Comparison of ENCODE assay signal across 24 cellular contexts in genomic region chr22:46244771-46245170, GRCh38. TPM values are rescaled to one million over a fixed set of nuclear protein-coding genes. Genes with fewer than 3 reads are reported as not detected.
DNase-seq lines count a peak whose midpoint lies in the region; ATAC-seq, FAIRE-seq and TF ChIP-seq lines count a peak whose summit lies in the region.
"Had no signal": no experiment of that assay in that cellular context is flagged by ENCODE, and none has a peak within 500 bp of the region (broad histone marks: within the 10 kb centered on the region; RNA-seq: fewer than 3 reads in every experiment).

No MANE protein-coding gene starts in this region.

- no peak overlapping the region for H2AFZ ChIP-seq in HepG2 (ENCODE audit: low read length)

- POLR2A ChIA-PET in RWPE1 (lab: Yijun Ruan, JAX; ENCODE audit: low non-redundant PET) (no interaction called here), HepG2 (lab: Yijun Ruan, JAX) (interaction anchor here (1.3 kb wide), 1 partner anchor 23 kb away, joined by 5 read pairs; the partner anchor contains the start of gene TTC38)

- DNase-seq in left ventricle myocardium inferior (no peak), left cardiac atrium (no peak), RWPE1 (ENCODE audit: low spot score) (no peak), HepG2 (ENCODE audit: low spot score) (no peak), substantia nigra (lab: John Stamatoyannopoulos, UW) (no peak)
- DNase-seq in stimulated activated naive CD8-positive, alpha-beta T cell treated with anti-CD3 and anti-CD28 coated beads, Interleukin-15, amount 100 ng/mL, for 72 hours: no peak
- DNase-seq: CD4-positive, alpha-beta memory T cell; NCI-H1092; NCI-H1417 treated with DMSO at 0.1 percent for 48 hours; NCI-H1694 treated with DMSO at 0.1 percent for 48 hours; NCI-H2227 treated with DMSO at 0.1 percent for 48 hours; NCI-H510A; NCI-H69; OCI-M1; Peyer's patch had no signal

- H3K9me3 ChIP-seq in left ventricle myocardium inferior (replicated peaks) (no peaks in the 10 kb centered on the region), HepG2 (ENCODE audit: low read length) (no peaks in the 10 kb centered on the region)
- H3K9me3 ChIP-seq: Peyer's patch, SJCRH30 had no signal

- no peaks in the 10 kb centered on the region for H4K20me1 ChIP-seq in HepG2 (ENCODE audit: insufficient read depth, low read length)

- H3K27me3 Mint-ChIP-seq in stimulated activated naive CD8-positive, alpha-beta T cell treated with anti-CD3 and anti-CD28 coated beads, Interleukin-15, amount 100 ng/mL, for 72 hours: no peaks in the 10 kb centered on the region
- H3K27me3 Mint-ChIP-seq: CD4-positive, alpha-beta memory T cell had no signal

- BruUV-seq in HepG2 (replicated peaks; lab: Mats Ljungman, UMichigan): no TSS peak

- H3K9me3 Mint-ChIP-seq in stimulated activated naive CD8-positive, alpha-beta T cell treated with anti-CD3 and anti-CD28 coated beads, Interleukin-15, amount 100 ng/mL, for 72 hours: no peaks in the 10 kb centered on the region
- H3K9me3 Mint-ChIP-seq: CD4-positive, alpha-beta memory T cell had no signal

- in situ Hi-C loops in HepG2 (cut with HindIII; ENCODE audit: extremely low pct_ligation_motif_present, low pct_unique_long_range_greater_than_20kb): no loop called here

- H3K27me3 ChIP-seq in left ventricle myocardium inferior (ENCODE audit: low read depth): no peaks in the 10 kb centered on the region
- H3K27me3 ChIP-seq in HepG2 (ENCODE audit: control insufficient read depth in 1 of 2, insufficient read depth in 2 of 2, low read length in 2 of 2): no peaks in the 10 kb centered on the region
- H3K27me3 ChIP-seq: Peyer's patch, SJCRH30 had no signal

- H3K4me1 Mint-ChIP-seq in stimulated activated naive CD8-positive, alpha-beta T cell treated with anti-CD3 and anti-CD28 coated beads, Interleukin-15, amount 100 ng/mL, for 72 hours: peaks cover 35% of the 10 kb centered on the region

- TF ChIP-seq CTCF in left ventricle myocardium inferior (IDR thresholded peaks at IDR 0.05; ENCODE audit: borderline replicate concordance) (no peak), RWPE1 (conservative IDR thresholded peaks at IDR 0.05; ENCODE audit: low read depth) (no peak), HepG2 (CRISPR knock-in tag; IDR thresholded peaks at IDR 0.05) (no peak)

- H3K27ac ChIP-seq in left ventricle myocardium inferior (replicated peaks): peak overlapping the region; percentile 90
- H3K27ac ChIP-seq in RWPE1: peak overlapping the region; percentile 3; the same call in 1 of the 2 replicates
- no peak overlapping the region for H3K27ac ChIP-seq in HepG2 (ENCODE audit: extremely low read length, insufficient read depth, low read length)
- peak overlapping the region; percentile 69 for H3K27ac ChIP-seq in substantia nigra (ENCODE audit: low read depth, low read length, poor library complexity, severe bottlenecking)
- H3K27ac ChIP-seq: HL-60, Peyer's patch had no signal

- no peaks in the 10 kb centered on the region for H3K79me2 ChIP-seq in HepG2 (ENCODE audit: insufficient read depth, low read length)

- TF ChIP-seq POLR2A in HepG2 (IDR thresholded peaks at IDR 0.05; ENCODE audit: insufficient read depth in 1 of 2, low read depth in 2 of 2, low read length in 2 of 2): no peak

- no peak overlapping the region for H3K4me3 Mint-ChIP-seq in stimulated activated naive CD8-positive, alpha-beta T cell treated with anti-CD3 and anti-CD28 coated beads, Interleukin-15, amount 100 ng/mL, for 72 hours
- H3K4me3 Mint-ChIP-seq: CD4-positive, alpha-beta memory T cell had no signal

- 98% methylated on average over 7 of the region's 9 CpGs for WGBS in HepG2 (ENCODE audit: low lambda C conversion rate)

- no peak for FAIRE-seq in HepG2 (lab: Jason Lieb, UNC)
- FAIRE-seq: G401.6 had no signal

- H3K4me3 ChIP-seq in left ventricle myocardium inferior (peak overlapping the region; percentile 29), HepG2 (replicated peaks in 1 of 3; ENCODE audit: insufficient read depth in 1 of 3, low read depth in 2 of 3, low read length in 3 of 3) (no peak overlapping the region)
- H3K4me3 ChIP-seq: Peyer's patch, SJCRH30 had no signal

- H3K9ac ChIP-seq in HepG2 (ENCODE audit: insufficient read depth, low read depth, low read length): no peak overlapping the region

- intact Hi-C loops in left ventricle myocardium inferior (cut with micrococcal nuclease) (no loop called here), left cardiac atrium (cut with DNase I) (loop anchor here in 1 of 2 donors (10.0 kb wide), 1 partner anchor 90 kb away; the partner anchor contains the start of gene PPARA), HepG2 (cut with micrococcal nuclease; ENCODE audit: unreplicated experiment) (no loop called here)

- no peak for TF ChIP-seq RAD21 in HepG2 (CRISPR knock-in tag; IDR thresholded peaks at IDR 0.05)

- no peak for ATAC-seq in left cardiac atrium
- no peak for ATAC-seq in HepG2
- no peak for ATAC-seq in GM21717 (IDR thresholded peaks at IDR 0.05; ENCODE audit: unreplicated experiment)
- ATAC-seq in stimulated activated naive CD8-positive, alpha-beta T cell treated with anti-CD3 and anti-CD28 coated beads, Interleukin-15, amount 100 ng/mL, for 72 hours: no peak
- no peak for ATAC-seq in HG03520 (IDR thresholded peaks at IDR 0.05; ENCODE audit: unreplicated experiment)
- ATAC-seq: HCT116, SK-N-SH treated with all-trans-retinoic acid at 6 μM for 48 hours had no signal

- peaks cover 95% of the 10 kb centered on the region for H3K4me1 ChIP-seq in left ventricle myocardium inferior
- peaks cover 27% of the 10 kb centered on the region for H3K4me1 ChIP-seq in HepG2 (ENCODE audit: insufficient read depth, low read length)

- H3K36me3 ChIP-seq in left ventricle myocardium inferior (peaks cover 12% of the 10 kb centered on the region), HepG2 (replicated peaks in 1 of 2; ENCODE audit: control insufficient read depth in 1 of 2, insufficient read depth in 2 of 2, low read length in 2 of 2) (peaks cover 3% of the 10 kb centered on the region in 2 experiments; a peak in 2 of 5 replicates)

- no peak overlapping the region for H3K27ac Mint-ChIP-seq in stimulated activated naive CD8-positive, alpha-beta T cell treated with anti-CD3 and anti-CD28 coated beads, Interleukin-15, amount 100 ng/mL, for 72 hours
- H3K27ac Mint-ChIP-seq: CD4-positive, alpha-beta memory T cell had no signal

- H3K4me2 ChIP-seq in HepG2 (ENCODE audit: low read depth, low read length): no peak overlapping the region

- CTCF ChIA-PET in RWPE1 (lab: Yijun Ruan, JAX) (no interaction called here), HepG2 (lab: Yijun Ruan, JAX; ENCODE audit: low intra/inter-chr PET ratio, low total read pairs) (no interaction called here)

- no peak for TF ChIP-seq EP300 in HepG2 (IDR thresholded peaks at IDR 0.05; ENCODE audit: low read depth in 2 of 2, low read length in 2 of 2)
- TF ChIP-seq EP300 in HepG2 (CRISPR knock-in tag; IDR thresholded peaks at IDR 0.05; ENCODE audit: borderline replicate concordance): no peak

RNA-seq across cellular contexts. Expression of gene CDPF1, which starts 5.3 kb away (rescaled TPM):
- total RNA-seq in left ventricle myocardium inferior: 6.4 TPM
- total RNA-seq in left cardiac atrium: 1 to 10 TPM; 8.1 to 8.2 TPM
- 5.2 and 6.0 TPM in 2 replicates for total RNA-seq in HepG2 (2016; rRNA removed; fragmentation: Illumina TruSeq; extraction: Trizol)
- 3.1 and 4.1 TPM in 2 replicates for total RNA-seq in HepG2 (2016; cell fraction: cytosol; rRNA removed; fragmentation: Illumina TruSeq; extraction: Trizol; ENCODE audit: low read depth)
- 4.7 and 6.0 TPM in 2 replicates for total RNA-seq in HepG2 (2016; cell fraction: insoluble cytoplasmic fraction; rRNA removed; fragmentation: Illumina TruSeq; extraction: Trizol)
- 5.4 and 6.4 TPM in 2 replicates for total RNA-seq in HepG2 (2016; cell fraction: membrane; rRNA removed; fragmentation: Illumina TruSeq; extraction: Trizol)
- total RNA-seq in HepG2 (2016; cell fraction: nucleus; rRNA removed; fragmentation: Illumina TruSeq; extraction: Trizol): 2.8 and 3.8 TPM in 2 replicates
- 7.4 and 8.1 TPM in 2 replicates for polyA plus RNA-seq in HepG2 (2011; rRNA removed)
- 7.0 and 8.0 TPM in 2 replicates for polyA plus RNA-seq in HepG2 (2011; cell fraction: cytosol; rRNA removed)
- 15.6 and 19.1 TPM in 2 replicates for polyA plus RNA-seq in HepG2 (2011; cell fraction: nucleus; rRNA removed)
- 3.3 and 4.7 TPM in 2 replicates for polyA plus RNA-seq in HepG2 (2012)
- polyA plus RNA-seq in HepG2 (2016; cell fraction: cytosol; fragmentation: Illumina TruSeq; extraction: Trizol; ENCODE audit: low read depth): 2.9 and 3.7 TPM in 2 replicates
- 4.6 and 5.8 TPM in 2 replicates for polyA plus RNA-seq in HepG2 (2016; cell fraction: insoluble cytoplasmic fraction; fragmentation: Illumina TruSeq; extraction: Trizol; ENCODE audit: low read depth)
- polyA plus RNA-seq in HepG2 (2016; cell fraction: membrane; fragmentation: Illumina TruSeq; extraction: Trizol; ENCODE audit: low read depth): 5.2 and 5.7 TPM in 2 replicates
- polyA plus RNA-seq in HepG2 (2016; cell fraction: nucleus; fragmentation: Illumina TruSeq; extraction: Trizol; ENCODE audit: insufficient read depth, low read depth): 4.2 and 5.9 TPM in 2 replicates
- 3.5 and 3.6 TPM in 2 replicates for polyA minus RNA-seq in HepG2 (2011; rRNA and poly(A)+ RNA removed; ENCODE audit: low replicate concordance)
- polyA minus RNA-seq in HepG2 (2011; cell fraction: cytosol; rRNA and poly(A)+ RNA removed): 1.3 and 2.3 TPM in 2 replicates
- 1.9 and 2.2 TPM in 2 replicates for polyA minus RNA-seq in HepG2 (2011; cell fraction: nucleus; rRNA and poly(A)+ RNA removed)

RNA-seq across cellular contexts. Expression of gene PKDREJ, which starts 18.4 kb away (rescaled TPM):
- 0.08 TPM for total RNA-seq in left ventricle myocardium inferior
- under 1 TPM; 0.12 to 0.13 TPM for total RNA-seq in left cardiac atrium
- not detected in 2 replicates for total RNA-seq in HepG2 (2016; rRNA removed; fragmentation: Illumina TruSeq; extraction: Trizol)
- not detected in 2 replicates for total RNA-seq in HepG2 (2016; cell fraction: cytosol; rRNA removed; fragmentation: Illumina TruSeq; extraction: Trizol; ENCODE audit: low read depth)
- total RNA-seq in HepG2 (2016; cell fraction: insoluble cytoplasmic fraction; rRNA removed; fragmentation: Illumina TruSeq; extraction: Trizol): not detected in 2 replicates
- not detected in 2 replicates for total RNA-seq in HepG2 (2016; cell fraction: membrane; rRNA removed; fragmentation: Illumina TruSeq; extraction: Trizol)
- not detected in 2 replicates for total RNA-seq in HepG2 (2016; cell fraction: nucleus; rRNA removed; fragmentation: Illumina TruSeq; extraction: Trizol)
- polyA plus RNA-seq in HepG2 (2011; rRNA removed): 0.01 TPM in 1 of 2 replicates, not detected in the other
- polyA plus RNA-seq in HepG2 (2011; cell fraction: cytosol; rRNA removed): 0.01 TPM in 1 of 2 replicates, not detected in the other
- 0.02 TPM in 1 of 2 replicates, not detected in the other for polyA plus RNA-seq in HepG2 (2011; cell fraction: nucleus; rRNA removed)
- polyA plus RNA-seq in HepG2 (2012): 0.27 and 0.29 TPM in 2 replicates
- polyA plus RNA-seq in HepG2 (2016; cell fraction: cytosol; fragmentation: Illumina TruSeq; extraction: Trizol; ENCODE audit: low read depth): not detected in 2 replicates
- polyA plus RNA-seq in HepG2 (2016; cell fraction: insoluble cytoplasmic fraction; fragmentation: Illumina TruSeq; extraction: Trizol; ENCODE audit: low read depth): not detected in 2 replicates
- not detected in 2 replicates for polyA plus RNA-seq in HepG2 (2016; cell fraction: membrane; fragmentation: Illumina TruSeq; extraction: Trizol; ENCODE audit: low read depth)
- not detected in 2 replicates for polyA plus RNA-seq in HepG2 (2016; cell fraction: nucleus; fragmentation: Illumina TruSeq; extraction: Trizol; ENCODE audit: insufficient read depth, low read depth)
- not detected in 2 replicates for polyA minus RNA-seq in HepG2 (2011; rRNA and poly(A)+ RNA removed; ENCODE audit: low replicate concordance)
- polyA minus RNA-seq in HepG2 (2011; cell fraction: cytosol; rRNA and poly(A)+ RNA removed): not detected in 2 replicates
- not detected in 2 replicates for polyA minus RNA-seq in HepG2 (2011; cell fraction: nucleus; rRNA and poly(A)+ RNA removed)
- total RNA-seq: A172; CD4-positive, alpha-beta memory T cell; H4 had no signal
- polyA plus RNA-seq: CD4-positive, alpha-beta memory T cell had no signal

RNA-seq across cellular contexts. Expression of gene TTC38, which starts 23.0 kb away (rescaled TPM):
- 25.4 TPM for total RNA-seq in left ventricle myocardium inferior
- 10 to 100 TPM; 22.7 to 23.1 TPM for total RNA-seq in left cardiac atrium
- total RNA-seq in HepG2 (2016; rRNA removed; fragmentation: Illumina TruSeq; extraction: Trizol): 105 and 106 TPM in 2 replicates
- 14.0 and 16.3 TPM in 2 replicates for total RNA-seq in HepG2 (2016; cell fraction: cytosol; rRNA removed; fragmentation: Illumina TruSeq; extraction: Trizol; ENCODE audit: low read depth)
- 103 and 105 TPM in 2 replicates for total RNA-seq in HepG2 (2016; cell fraction: insoluble cytoplasmic fraction; rRNA removed; fragmentation: Illumina TruSeq; extraction: Trizol)
- 37.6 and 39.1 TPM in 2 replicates for total RNA-seq in HepG2 (2016; cell fraction: membrane; rRNA removed; fragmentation: Illumina TruSeq; extraction: Trizol)
- 81.8 and 89.6 TPM in 2 replicates for total RNA-seq in HepG2 (2016; cell fraction: nucleus; rRNA removed; fragmentation: Illumina TruSeq; extraction: Trizol)
- 101 and 112 TPM in 2 replicates for polyA plus RNA-seq in HepG2 (2011; rRNA removed)
- 120 and 124 TPM in 2 replicates for polyA plus RNA-seq in HepG2 (2011; cell fraction: cytosol; rRNA removed)
- 228 and 272 TPM in 2 replicates for polyA plus RNA-seq in HepG2 (2011; cell fraction: nucleus; rRNA removed)
- 67.9 and 76.1 TPM in 2 replicates for polyA plus RNA-seq in HepG2 (2012)
- polyA plus RNA-seq in HepG2 (2016; cell fraction: cytosol; fragmentation: Illumina TruSeq; extraction: Trizol; ENCODE audit: low read depth): 14.5 and 15.5 TPM in 2 replicates
- 88.5 and 106 TPM in 2 replicates for polyA plus RNA-seq in HepG2 (2016; cell fraction: insoluble cytoplasmic fraction; fragmentation: Illumina TruSeq; extraction: Trizol; ENCODE audit: low read depth)
- 24.0 and 28.8 TPM in 2 replicates for polyA plus RNA-seq in HepG2 (2016; cell fraction: membrane; fragmentation: Illumina TruSeq; extraction: Trizol; ENCODE audit: low read depth)
- polyA plus RNA-seq in HepG2 (2016; cell fraction: nucleus; fragmentation: Illumina TruSeq; extraction: Trizol; ENCODE audit: insufficient read depth, low read depth): 141 and 185 TPM in 2 replicates
- 60.8 and 197 TPM in 2 replicates for polyA minus RNA-seq in HepG2 (2011; rRNA and poly(A)+ RNA removed; ENCODE audit: low replicate concordance)
- 88.7 and 103 TPM in 2 replicates for polyA minus RNA-seq in HepG2 (2011; cell fraction: cytosol; rRNA and poly(A)+ RNA removed)
- 101 and 103 TPM in 2 replicates for polyA minus RNA-seq in HepG2 (2011; cell fraction: nucleus; rRNA and poly(A)+ RNA removed)

RNA-seq across cellular contexts. Expression of gene GTSE1, which starts 51.9 kb away (rescaled TPM):
- 0.25 TPM for total RNA-seq in left ventricle myocardium inferior
- under 1 TPM; 0.24 to 0.94 TPM for total RNA-seq in left cardiac atrium
- total RNA-seq in HepG2 (2016; rRNA removed; fragmentation: Illumina TruSeq; extraction: Trizol): 13.5 and 15.3 TPM in 2 replicates
- total RNA-seq in HepG2 (2016; cell fraction: cytosol; rRNA removed; fragmentation: Illumina TruSeq; extraction: Trizol; ENCODE audit: low read depth): 9.5 and 10.9 TPM in 2 replicates
- 12.5 and 14.4 TPM in 2 replicates for total RNA-seq in HepG2 (2016; cell fraction: insoluble cytoplasmic fraction; rRNA removed; fragmentation: Illumina TruSeq; extraction: Trizol)
- 16.2 and 16.3 TPM in 2 replicates for total RNA-seq in HepG2 (2016; cell fraction: membrane; rRNA removed; fragmentation: Illumina TruSeq; extraction: Trizol)
- 13.0 and 13.4 TPM in 2 replicates for total RNA-seq in HepG2 (2016; cell fraction: nucleus; rRNA removed; fragmentation: Illumina TruSeq; extraction: Trizol)
- polyA plus RNA-seq in HepG2 (2011; rRNA removed): 7.0 and 10.7 TPM in 2 replicates
- 4.1 and 6.8 TPM in 2 replicates for polyA plus RNA-seq in HepG2 (2011; cell fraction: cytosol; rRNA removed)
- 14.2 and 21.4 TPM in 2 replicates for polyA plus RNA-seq in HepG2 (2011; cell fraction: nucleus; rRNA removed)
- polyA plus RNA-seq in HepG2 (2012): 4.6 and 8.5 TPM in 2 replicates
- 6.3 and 6.9 TPM in 2 replicates for polyA plus RNA-seq in HepG2 (2016; cell fraction: cytosol; fragmentation: Illumina TruSeq; extraction: Trizol; ENCODE audit: low read depth)
- 17.8 and 23.8 TPM in 2 replicates for polyA plus RNA-seq in HepG2 (2016; cell fraction: insoluble cytoplasmic fraction; fragmentation: Illumina TruSeq; extraction: Trizol; ENCODE audit: low read depth)
- 16.6 and 17.2 TPM in 2 replicates for polyA plus RNA-seq in HepG2 (2016; cell fraction: membrane; fragmentation: Illumina TruSeq; extraction: Trizol; ENCODE audit: low read depth)
- 56.0 and 61.7 TPM in 2 replicates for polyA plus RNA-seq in HepG2 (2016; cell fraction: nucleus; fragmentation: Illumina TruSeq; extraction: Trizol; ENCODE audit: insufficient read depth, low read depth)
- polyA minus RNA-seq in HepG2 (2011; rRNA and poly(A)+ RNA removed; ENCODE audit: low replicate concordance): 12.6 and 23.6 TPM in 2 replicates
- 6.7 and 8.3 TPM in 2 replicates for polyA minus RNA-seq in HepG2 (2011; cell fraction: cytosol; rRNA and poly(A)+ RNA removed)
- 9.7 and 11.5 TPM in 2 replicates for polyA minus RNA-seq in HepG2 (2011; cell fraction: nucleus; rRNA and poly(A)+ RNA removed)
- polyA plus RNA-seq: CD4-positive, alpha-beta memory T cell had no signal
